Comparison of ENCODE assay signal across 1 cellular context in genomic region chr2:110678457-110679336, GRCh38.
TF ChIP-seq lines count a peak whose summit lies in the region.

No MANE protein-coding gene starts in this region.

TF ChIP-seq in GM23338, 12 proteins besides CTCF, POLR2A, EP300 and RAD21 (continued from another document):
- TF ChIP-seq, protein P1, sequence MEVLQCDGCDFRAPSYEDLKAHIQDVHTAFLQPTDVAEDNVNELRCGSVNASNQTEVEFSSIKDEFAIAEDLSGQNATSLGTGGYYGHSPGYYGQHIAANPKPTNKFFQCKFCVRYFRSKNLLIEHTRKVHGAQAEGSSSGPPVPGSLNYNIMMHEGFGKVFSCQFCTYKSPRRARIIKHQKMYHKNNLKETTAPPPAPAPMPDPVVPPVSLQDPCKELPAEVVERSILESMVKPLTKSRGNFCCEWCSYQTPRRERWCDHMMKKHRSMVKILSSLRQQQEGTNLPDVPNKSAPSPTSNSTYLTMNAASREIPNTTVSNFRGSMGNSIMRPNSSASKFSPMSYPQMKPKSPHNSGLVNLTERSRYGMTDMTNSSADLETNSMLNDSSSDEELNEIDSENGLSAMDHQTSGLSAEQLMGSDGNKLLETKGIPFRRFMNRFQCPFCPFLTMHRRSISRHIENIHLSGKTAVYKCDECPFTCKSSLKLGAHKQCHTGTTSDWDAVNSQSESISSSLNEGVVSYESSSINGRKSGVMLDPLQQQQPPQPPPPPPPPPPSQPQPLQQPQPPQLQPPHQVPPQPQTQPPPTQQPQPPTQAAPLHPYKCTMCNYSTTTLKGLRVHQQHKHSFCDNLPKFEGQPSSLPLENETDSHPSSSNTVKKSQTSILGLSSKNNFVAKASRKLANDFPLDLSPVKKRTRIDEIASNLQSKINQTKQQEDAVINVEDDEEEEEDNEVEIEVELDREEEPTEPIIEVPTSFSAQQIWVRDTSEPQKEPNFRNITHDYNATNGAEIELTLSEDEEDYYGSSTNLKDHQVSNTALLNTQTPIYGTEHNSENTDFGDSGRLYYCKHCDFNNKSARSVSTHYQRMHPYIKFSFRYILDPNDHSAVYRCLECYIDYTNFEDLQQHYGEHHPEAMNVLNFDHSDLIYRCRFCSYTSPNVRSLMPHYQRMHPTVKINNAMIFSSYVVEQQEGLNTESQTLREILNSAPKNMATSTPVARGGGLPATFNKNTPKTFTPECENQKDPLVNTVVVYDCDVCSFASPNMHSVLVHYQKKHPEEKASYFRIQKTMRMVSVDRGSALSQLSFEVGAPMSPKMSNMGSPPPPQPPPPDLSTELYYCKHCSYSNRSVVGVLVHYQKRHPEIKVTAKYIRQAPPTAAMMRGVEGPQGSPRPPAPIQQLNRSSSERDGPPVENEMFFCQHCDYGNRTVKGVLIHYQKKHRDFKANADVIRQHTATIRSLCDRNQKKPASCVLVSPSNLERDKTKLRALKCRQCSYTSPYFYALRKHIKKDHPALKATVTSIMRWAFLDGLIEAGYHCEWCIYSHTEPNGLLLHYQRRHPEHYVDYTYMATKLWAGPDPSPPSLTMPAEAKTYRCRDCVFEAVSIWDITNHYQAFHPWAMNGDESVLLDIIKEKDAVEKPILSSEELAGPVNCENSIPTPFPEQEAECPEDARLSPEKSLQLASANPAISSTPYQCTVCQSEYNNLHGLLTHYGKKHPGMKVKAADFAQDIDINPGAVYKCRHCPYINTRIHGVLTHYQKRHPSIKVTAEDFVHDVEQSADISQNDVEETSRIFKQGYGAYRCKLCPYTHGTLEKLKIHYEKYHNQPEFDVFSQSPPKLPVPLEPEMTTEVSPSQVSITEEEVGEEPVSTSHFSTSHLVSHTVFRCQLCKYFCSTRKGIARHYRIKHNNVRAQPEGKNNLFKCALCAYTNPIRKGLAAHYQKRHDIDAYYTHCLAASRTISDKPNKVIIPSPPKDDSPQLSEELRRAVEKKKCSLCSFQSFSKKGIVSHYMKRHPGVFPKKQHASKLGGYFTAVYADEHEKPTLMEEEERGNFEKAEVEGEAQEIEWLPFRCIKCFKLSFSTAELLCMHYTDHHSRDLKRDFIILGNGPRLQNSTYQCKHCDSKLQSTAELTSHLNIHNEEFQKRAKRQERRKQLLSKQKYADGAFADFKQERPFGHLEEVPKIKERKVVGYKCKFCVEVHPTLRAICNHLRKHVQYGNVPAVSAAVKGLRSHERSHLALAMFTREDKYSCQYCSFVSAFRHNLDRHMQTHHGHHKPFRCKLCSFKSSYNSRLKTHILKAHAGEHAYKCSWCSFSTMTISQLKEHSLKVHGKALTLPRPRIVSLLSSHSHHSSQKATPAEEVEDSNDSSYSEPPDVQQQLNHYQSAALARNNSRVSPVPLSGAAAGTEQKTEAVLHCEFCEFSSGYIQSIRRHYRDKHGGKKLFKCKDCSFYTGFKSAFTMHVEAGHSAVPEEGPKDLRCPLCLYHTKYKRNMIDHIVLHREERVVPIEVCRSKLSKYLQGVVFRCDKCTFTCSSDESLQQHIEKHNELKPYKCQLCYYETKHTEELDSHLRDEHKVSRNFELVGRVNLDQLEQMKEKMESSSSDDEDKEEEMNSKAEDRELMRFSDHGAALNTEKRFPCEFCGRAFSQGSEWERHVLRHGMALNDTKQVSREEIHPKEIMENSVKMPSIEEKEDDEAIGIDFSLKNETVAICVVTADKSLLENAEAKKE (CRISPR knock-in tag; IDR thresholded peaks at IDR 0.05): no peak
- TF ChIP-seq EZH2phosphoT487 (IDR thresholded peaks at IDR 0.05; ENCODE audit: unreplicated experiment) (no peak), POLR2AphosphoS5 (IDR thresholded peaks at IDR 0.05; ENCODE audit: low read depth) (no peak)
